In genomic region chr5:74424162-74424868, GRCh38 we compare ENCODE assay signal across 18 cellular contexts.
DNase-seq lines count a peak whose midpoint lies in the region; ATAC-seq and TF ChIP-seq lines count a peak whose summit lies in the region.
"Had no signal": no experiment of that assay in that cellular context is flagged by ENCODE, and none has a peak within 500 bp of the region (broad histone marks: within the 10 kb centered on the region; RNA-seq: fewer than 3 reads in every experiment).

No MANE protein-coding gene starts in this region.

- no peak overlapping the region for H2BK5ac ChIP-seq in mesendoderm (ENCODE audit: low read length)

- H3K4ac ChIP-seq in mesendoderm (ENCODE audit: low read depth, low read length): no peak overlapping the region

- H3K4me2 ChIP-seq in mesendoderm (ENCODE audit: low read length): no peak overlapping the region

- peak overlapping the region; percentile 37 for H2BK15ac ChIP-seq in mesendoderm (replicated peaks; ENCODE audit: low read depth)

- no peaks in the 10 kb centered on the region for H3K79me2 ChIP-seq in mesendoderm (ENCODE audit: control insufficient read depth, insufficient read depth, low read length)

- H3K27ac Mint-ChIP-seq in activated CD4-positive, alpha-beta memory T cell treated with anti-CD3 and anti-CD28 coated beads for 36 hours: no peak overlapping the region
- H3K27ac Mint-ChIP-seq: activated CD8-positive, alpha-beta memory T cell treated with anti-CD3 and anti-CD28 coated beads, Interleukin-2, amount 10 ng/mL, durations not matched to agents 7 days and 5 days; stimulated activated naive CD8-positive, alpha-beta T cell treated with anti-CD3 and anti-CD28 coated beads, Interleukin-15, Interleukin-2, amounts not matched to agents 100 ng/mL and 50 ng/mL, for 24 hours; T-helper 2 cell treated with Interferon-gamma antibody and Interleukin-4, amounts not matched to agents 5 μg/mL and 100 μg/mL, for 36 hours had no signal

- TF ChIP-seq CTCF in RWPE2 (IDR thresholded peaks at IDR 0.05; ENCODE audit: poor library complexity, severe bottlenecking) (no peak), fibroblast of mammary gland (conservative IDR thresholded peaks at IDR 0.05; ENCODE audit: control insufficient read depth, insufficient read depth, low read depth, low read length) (no peak)

- CTCF ChIA-PET in activated CD4-positive, alpha-beta memory T cell treated with anti-CD3 and anti-CD28 coated beads for 36 hours (lab: Charles Lee): no interaction called here

- H2AK5ac ChIP-seq in mesendoderm (ENCODE audit: low read length): no peak overlapping the region

- no peak overlapping the region for H3K23ac ChIP-seq in mesendoderm (ENCODE audit: low read length)

- peaks cover 6% of the 10 kb centered on the region for H3K27me3 Mint-ChIP-seq in activated CD4-positive, alpha-beta memory T cell treated with anti-CD3 and anti-CD28 coated beads for 36 hours

- H3K4me1 Mint-ChIP-seq in activated CD4-positive, alpha-beta memory T cell treated with anti-CD3 and anti-CD28 coated beads for 36 hours (ENCODE audit: low read depth): no peaks in the 10 kb centered on the region
- H3K4me1 Mint-ChIP-seq: activated CD8-positive, alpha-beta memory T cell treated with anti-CD3 and anti-CD28 coated beads, Interleukin-2, amount 10 ng/mL, durations not matched to agents 7 days and 5 days; naive B cell had no signal

- H3K36me3 ChIP-seq in RWPE2 (ENCODE audit: low read depth) (no peaks in the 10 kb centered on the region), mesendoderm (ENCODE audit: control insufficient read depth, insufficient read depth, low read length) (no peaks in the 10 kb centered on the region)

- POLR2A ChIA-PET in activated CD4-positive, alpha-beta memory T cell treated with anti-CD3 and anti-CD28 coated beads for 36 hours (lab: Charles Lee): no interaction called here

- H3K79me1 ChIP-seq in mesendoderm (ENCODE audit: low read length): no peaks in the 10 kb centered on the region

- no peak overlapping the region for H3K9ac ChIP-seq in mesendoderm (ENCODE audit: low read length)

- H3K27ac ChIP-seq in RWPE2 (ENCODE audit: poor library complexity, severe bottlenecking): peak overlapping the region; percentile 61
- H3K27ac ChIP-seq in mesendoderm (ENCODE audit: low read depth, low read length): no peak overlapping the region

- H3K18ac ChIP-seq in mesendoderm (ENCODE audit: low read length): no peak overlapping the region

- intact Hi-C loops in activated CD4-positive, alpha-beta memory T cell treated with anti-CD3 and anti-CD28 coated beads for 36 hours (cut with micrococcal nuclease): no loop called here

- no peaks in the 10 kb centered on the region for H3K9me3 Mint-ChIP-seq in activated CD4-positive, alpha-beta memory T cell treated with anti-CD3 and anti-CD28 coated beads for 36 hours
- H3K9me3 Mint-ChIP-seq: stimulated activated naive CD8-positive, alpha-beta T cell treated with anti-CD3 and anti-CD28 coated beads, Interleukin-15, Interleukin-2, amounts not matched to agents 100 ng/mL and 50 ng/mL, for 24 hours; T-helper 2 cell treated with Interferon-gamma antibody and Interleukin-4, amounts not matched to agents 5 μg/mL and 100 μg/mL, for 36 hours had no signal

- H4K5ac ChIP-seq in mesendoderm (ENCODE audit: low read length): no peak overlapping the region

- no CpG with 5 or more reads among the region's 5 CpGs for WGBS in mesendoderm (ENCODE audit: extremely low coverage, insufficient coverage, low lambda C conversion rate)

- H3K4me3 ChIP-seq in RWPE2 (ENCODE audit: severe bottlenecking) (no peak overlapping the region), fibroblast of mammary gland (ENCODE audit: control insufficient read depth, low read depth, low read length) (no peak overlapping the region), mesendoderm (ENCODE audit: low read length) (no peak overlapping the region)

- H3K4me1 ChIP-seq in RWPE2 (ENCODE audit: insufficient read depth, poor library complexity, severe bottlenecking) (peaks cover 21% of the 10 kb centered on the region), mesendoderm (ENCODE audit: control insufficient read depth, low read depth, low read length) (no peaks in the 10 kb centered on the region)

- H3K9me3 ChIP-seq in RWPE2 (ENCODE audit: severe bottlenecking): no peaks in the 10 kb centered on the region

- H3K27me3 ChIP-seq in RWPE2 (ENCODE audit: insufficient read depth, poor library complexity, severe bottlenecking): no peaks in the 10 kb centered on the region
- no peaks in the 10 kb centered on the region for H3K27me3 ChIP-seq in mesendoderm (ENCODE audit: insufficient read depth, low read length, poor library complexity)

- DNase-seq in AG20443 (ENCODE audit: low spot score): peak; percentile 49
- no peak for DNase-seq in RWPE2 (ENCODE audit: low spot score)
- peak; percentile 79 for DNase-seq in fibroblast of mammary gland (ENCODE audit: low read depth)
- DNase-seq in mesendoderm: no peak
- no peak for DNase-seq in NCI-H526 treated with DMSO at 0.1 percent for 48 hours (lab: John Stamatoyannopoulos, UW)
- DNase-seq in NCI-H510A treated with DMSO at 0.1 percent for 48 hours (lab: John Stamatoyannopoulos, UW): no peak
- DNase-seq in activated CD4-positive, alpha-beta memory T cell treated with anti-CD3 and anti-CD28 coated beads for 36 hours: no peak
- DNase-seq in NCI-H748 (lab: John Stamatoyannopoulos, UW; ENCODE audit: unreplicated experiment): no peak
- DNase-seq: activated CD8-positive, alpha-beta memory T cell treated with anti-CD3 and anti-CD28 coated beads, Interleukin-2, amount 10 ng/mL, durations not matched to agents 7 days and 5 days; activated effector memory CD4-positive, alpha-beta T cell treated with anti-CD3 and anti-CD28 coated beads, Interleukin-2, amount 50 U/mL, for 16 hours; anterior cingulate cortex; hippocampal formation; naive B cell; NCI-H1417 treated with DMSO at 0.1 percent for 48 hours; SHP77 treated with DMSO at 0.1 percent for 48 hours had no signal

- no peak overlapping the region for H2BK120ac ChIP-seq in mesendoderm (ENCODE audit: low read depth, low read length)

- no peak overlapping the region for H3K4me3 Mint-ChIP-seq in activated CD4-positive, alpha-beta memory T cell treated with anti-CD3 and anti-CD28 coated beads for 36 hours
- H3K4me3 Mint-ChIP-seq: activated CD8-positive, alpha-beta memory T cell treated with anti-CD3 and anti-CD28 coated beads, Interleukin-2, amount 10 ng/mL, durations not matched to agents 7 days and 5 days; naive B cell; stimulated activated naive CD8-positive, alpha-beta T cell treated with anti-CD3 and anti-CD28 coated beads, Interleukin-15, Interleukin-2, amounts not matched to agents 100 ng/mL and 50 ng/mL, for 24 hours; T-helper 2 cell treated with Interferon-gamma antibody and Interleukin-4, amounts not matched to agents 5 μg/mL and 100 μg/mL, for 36 hours had no signal

- H4K8ac ChIP-seq in mesendoderm (ENCODE audit: low read depth, low read length): no peak overlapping the region

- no peak overlapping the region for H3K56ac ChIP-seq in mesendoderm (ENCODE audit: low read length)

- peak; percentile 89 for ATAC-seq in RWPE2 (ENCODE audit: low read depth)
- ATAC-seq: activated CD4-positive, CD25-positive, alpha-beta regulatory T cell treated with anti-CD3 and anti-CD28 coated beads, Interleukin-2, amount 50 U/mL, for 24 hours; activated CD8-positive, alpha-beta memory T cell treated with anti-CD3 and anti-CD28 coated beads, Interleukin-2, amount 10 ng/mL, durations not matched to agents 7 days and 5 days had no signal

- H3K36me3 Mint-ChIP-seq in activated CD4-positive, alpha-beta memory T cell treated with anti-CD3 and anti-CD28 coated beads for 36 hours: no peaks in the 10 kb centered on the region
- H3K36me3 Mint-ChIP-seq: activated CD8-positive, alpha-beta memory T cell treated with anti-CD3 and anti-CD28 coated beads, Interleukin-2, amount 10 ng/mL, durations not matched to agents 7 days and 5 days; naive B cell had no signal

Comparison
In these comparisons a context has a peak if more than half of its experiments do, and no peak if none do; other contexts are left out.
1. DNase-seq: peak in AG20443 (single experiment) and fibroblast of mammary gland (single experiment); none in RWPE2 (single experiment), mesendoderm (single experiment), NCI-H526 treated with DMSO at 0.1 percent for 48 hours (single experiment), NCI-H510A treated with DMSO at 0.1 percent for 48 hours (single experiment), activated CD4-positive, alpha-beta memory T cell treated with anti-CD3 and anti-CD28 coated beads for 36 hours (single experiment) and NCI-H748 (single experiment).